9 cellular contexts compared by ENCODE assay signal in genomic region chr3:8964436-8965370, GRCh38. TPM values are rescaled to one million over a fixed set of nuclear protein-coding genes. Genes with fewer than 3 reads are reported as not detected.
DNase-seq lines count a peak whose midpoint lies in the region; FAIRE-seq and TF ChIP-seq lines count a peak whose summit lies in the region.
"Had no signal": no experiment of that assay in that cellular context is flagged by ENCODE, and none has a peak within 500 bp of the region (broad histone marks: within the 10 kb centered on the region; RNA-seq: fewer than 3 reads in every experiment).

No MANE protein-coding gene starts in this region.

- peak overlapping the region; percentile 97 for H3K4me3 Mint-ChIP-seq in activated CD4-positive, alpha-beta T cell treated with anti-CD3 and anti-CD28 coated beads, Interleukin-2, amount 10 ng/mL, durations not matched to agents 7 days and 5 days

- H3K4me3 ChIP-seq in SU-DHL-6 (ENCODE audit: insufficient read depth, low read length, poor library complexity, severe bottlenecking) (no peak overlapping the region), fibroblast of villous mesenchyme (ENCODE audit: low read depth, low read length) (no peak overlapping the region), small intestine (ENCODE audit: low read depth in 1 of 2, low read length in 2 of 2) (no peak overlapping the region)

- no peak overlapping the region for H3K4me2 ChIP-seq in SU-DHL-6 (ENCODE audit: low read depth, low read length, poor library complexity, severe bottlenecking)

- no peaks in the 10 kb centered on the region for H3K9me2 ChIP-seq in SU-DHL-6 (replicated peaks; ENCODE audit: insufficient read depth, low read length)

- peaks cover 16% of the 10 kb centered on the region for H3K27me3 Mint-ChIP-seq in activated CD4-positive, alpha-beta T cell treated with anti-CD3 and anti-CD28 coated beads, Interleukin-2, amount 10 ng/mL, durations not matched to agents 7 days and 5 days

- H3K4me1 Mint-ChIP-seq in activated CD4-positive, alpha-beta T cell treated with anti-CD3 and anti-CD28 coated beads, Interleukin-2, amount 10 ng/mL, durations not matched to agents 7 days and 5 days, result peaks cover 43% of the 10 kb centered on the region

- H3K27ac ChIP-seq in SU-DHL-6 (ENCODE audit: low read depth, low read length) (no peak overlapping the region), small intestine (ENCODE audit: low read depth in 1 of 2, low read length in 1 of 2) (peak overlapping the region; percentile 87 to 92)

- peaks cover 6% of the 10 kb centered on the region in 2 donors for H3K4me1 ChIP-seq in small intestine (ENCODE audit: control insufficient read depth in 2 of 2, insufficient read depth in 1 of 2, low read depth in 1 of 2, low read length in 1 of 2)

- peaks cover 4% of the 10 kb centered on the region for H3K36me3 Mint-ChIP-seq in activated CD4-positive, alpha-beta T cell treated with anti-CD3 and anti-CD28 coated beads, Interleukin-2, amount 10 ng/mL, durations not matched to agents 7 days and 5 days (ENCODE audit: low read depth)

- TF ChIP-seq CTCF in SU-DHL-6 (IDR thresholded peaks at IDR 0.05; ENCODE audit: insufficient read depth, low read length, poor library complexity, severe bottlenecking), result no peak
- TF ChIP-seq CTCF in fibroblast of villous mesenchyme (IDR thresholded peaks at IDR 0.05; ENCODE audit: insufficient read depth, low read depth, low read length), result no peak

- H3K9ac ChIP-seq in SU-DHL-6 (ENCODE audit: low read length), result no peak overlapping the region

- 0 out of 2 replicates have a peak, but pooled peaks cover 5% of the 10 kb centered on the region for H3K36me3 ChIP-seq in SU-DHL-6 (ENCODE audit: low read length)
- no peaks in the 10 kb centered on the region for H3K36me3 ChIP-seq in small intestine (ENCODE audit: control insufficient read depth in 2 of 2, insufficient read depth in 2 of 2, low read length in 2 of 2)

- FAIRE-seq in small intestine (lab: Jason Lieb, UNC) (no peak), frontal cortex (lab: Jason Lieb, UNC) (no peak)

- H3F3A ChIP-seq in SU-DHL-6 (ENCODE audit: insufficient read depth), result no peaks in the 10 kb centered on the region

- H3K9me3 Mint-ChIP-seq in activated CD4-positive, alpha-beta T cell treated with anti-CD3 and anti-CD28 coated beads, Interleukin-2, amount 10 ng/mL, durations not matched to agents 7 days and 5 days, result no peaks in the 10 kb centered on the region

- peak overlapping the region; percentile 3 for H3K27ac Mint-ChIP-seq in activated CD4-positive, alpha-beta T cell treated with anti-CD3 and anti-CD28 coated beads, Interleukin-2, amount 10 ng/mL, durations not matched to agents 7 days and 5 days

- WGBS in small intestine, 3 donors, result 26 to 65% (median 37%) methylated on average over 11 of the region's 11 CpGs

- H3K27me3 ChIP-seq in SU-DHL-6 (ENCODE audit: low read length) (no peaks in the 10 kb centered on the region), small intestine (ENCODE audit: control insufficient read depth in 2 of 2, insufficient read depth in 2 of 2, low read length in 2 of 2) (no peaks in the 10 kb centered on the region)

- POLR2A ChIA-PET in activated CD4-positive, alpha-beta T cell treated with anti-CD3 and anti-CD28 coated beads, Interleukin-2, amount 10 ng/mL, durations not matched to agents 7 days and 5 days (lab: Charles Lee), result no interaction called here

- H3K9me3 ChIP-seq in SU-DHL-6 (ENCODE audit: insufficient read depth, low read length) (no peaks in the 10 kb centered on the region), small intestine (ENCODE audit: control insufficient read depth, low read depth) (no peaks in the 10 kb centered on the region)

- CTCF ChIA-PET in activated CD4-positive, alpha-beta T cell treated with anti-CD3 and anti-CD28 coated beads, Interleukin-2, amount 10 ng/mL, durations not matched to agents 7 days and 5 days (lab: Charles Lee), result interaction anchor here (2.5 kb wide), 1 partner anchor 23 kb away, joined by 7 read pairs; no protein-coding TSS in a partner anchor

- DNase-seq in activated CD4-positive, alpha-beta T cell treated with anti-CD3 and anti-CD28 coated beads, Interleukin-2, amount 10 ng/mL, durations not matched to agents 7 days and 5 days, result no peak
- DNase-seq in activated CD4-positive, alpha-beta T cell treated with anti-CD3 and anti-CD28 coated beads, Interleukin-2, amount 50 U/mL, for 48 hours, result no peak
- peak; percentile 35 for DNase-seq in fibroblast of villous mesenchyme (ENCODE audit: low read depth)
- peak; percentile 94 for DNase-seq in small intestine
- no peak for DNase-seq in frontal cortex (ENCODE audit: low spot score in 2 of 2)
- DNase-seq in NCI-H774 (lab: John Stamatoyannopoulos, UW), result no peak
- DNase-seq in NCI-H1436 (lab: John Stamatoyannopoulos, UW), result no peak
- DNase-seq: stimulated activated CD8-positive, alpha-beta memory T cell treated with anti-CD3 and anti-CD28 coated beads, Interleukin-4, amount 100 ng/mL, for 48 hours had no signal

- H4K20me1 ChIP-seq in SU-DHL-6 (ENCODE audit: low read depth, low read length), result no peaks in the 10 kb centered on the region

- H3K79me2 ChIP-seq in SU-DHL-6 (ENCODE audit: insufficient read depth, low read length), result peaks cover 35% of the 10 kb centered on the region

- peak overlapping the region; percentile 69 for H2AFZ ChIP-seq in SU-DHL-6 (ENCODE audit: low read depth, low read length, severe bottlenecking)

RNA-seq across cellular contexts. Expression of gene RAD18, which starts 1.4 kb away (rescaled TPM):
- 10 to 100 TPM; 29.9 to 38.3 TPM for total RNA-seq in activated CD4-positive, alpha-beta T cell treated with anti-CD3 and anti-CD28 coated beads, Interleukin-2, amount 10 ng/mL, durations not matched to agents 7 days and 5 days
- 11.9 and 18.1 TPM in 2 replicates for total RNA-seq in fibroblast of villous mesenchyme
- 10 to 100 TPM in 1 of 3 donors, 1 to 10 TPM in 2; 6.2 to 16.3 (median 9.9) TPM for polyA plus RNA-seq in small intestine
- total RNA-seq in frontal cortex, result 11.8 TPM

Comparison
In these comparisons a context has a peak if more than half of its experiments do, and no peak if none do; other contexts are left out.
1. DNase-seq: peak in fibroblast of villous mesenchyme (single experiment) and small intestine (single experiment); none in activated CD4-positive, alpha-beta T cell treated with anti-CD3 and anti-CD28 coated beads, Interleukin-2, amount 10 ng/mL, durations not matched to agents 7 days and 5 days (single experiment), activated CD4-positive, alpha-beta T cell treated with anti-CD3 and anti-CD28 coated beads, Interleukin-2, amount 50 U/mL, for 48 hours (0 of 2), frontal cortex (0 of 2), NCI-H774 (single experiment) and NCI-H1436 (single experiment).